ENCODE assay signal across 16 cellular contexts in the genomic region with DNA sequence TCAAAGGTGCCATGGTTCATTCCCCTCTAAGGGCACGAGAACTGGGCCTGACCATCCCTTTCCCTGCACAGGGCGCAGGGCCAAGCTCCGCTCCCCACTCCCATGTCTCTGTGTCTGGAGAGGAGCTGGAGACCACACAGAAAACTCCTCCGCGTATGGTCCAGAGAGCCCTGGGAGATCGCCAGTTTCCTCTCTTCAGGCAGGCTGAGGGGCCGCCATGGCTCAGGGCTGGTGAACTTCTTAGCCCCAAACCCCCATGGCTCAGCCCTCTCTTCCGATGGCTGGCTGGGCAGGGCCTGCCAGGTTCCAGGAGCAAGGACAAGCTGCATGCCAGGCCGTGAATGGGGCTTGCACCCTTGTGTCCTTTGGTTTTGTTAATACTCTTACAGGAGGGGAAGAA.
"Had no signal": no experiment of that assay in that cellular context is flagged by ENCODE, and none has a peak within 500 bp of the region (broad histone marks: within the 10 kb centered on the region; RNA-seq: fewer than 3 reads in every experiment).

No MANE protein-coding gene starts in this region.

- H3K27ac ChIP-seq: esophagus squamous epithelium, neural progenitor cell, ovary, tibial nerve, WERI-Rb-1 had no signal

- H3K4me3 ChIP-seq: esophagus squamous epithelium, neural progenitor cell, ovary, tibial nerve had no signal

- ATAC-seq: stimulated activated naive B cell treated with anti-CD40 and anti-IgM and Interleukin-4, amounts not matched to agents 10 μg/mL and 1 μg/mL and 100 μg/mL, for 72 hours; T-helper 17 cell had no signal

- DNase-seq: activated CD4-positive, alpha-beta T cell treated with anti-CD3 and anti-CD28 coated beads, Interleukin-2, amount 50 U/mL, for 48 hours; activated CD8-positive, alpha-beta memory T cell treated with anti-CD3 and anti-CD28 coated beads, Interleukin-2, amount 50 U/mL, for 4 hours; activated gamma-delta T cell treated with Interleukin-2 at 50 U/mL for 16 hours; amniotic stem cell; caudate nucleus; esophagus squamous epithelium; hypothalamus; naive B cell; ovary; stimulated activated CD4-positive, alpha-beta T cell treated with anti-CD3 and anti-CD28 coated beads, Interleukin-2, amount 100 ng/mL, for 48 hours; stimulated activated naive B cell treated with anti-CD40 and anti-IgM and Interleukin-4, amounts not matched to agents 10 μg/mL and 1 μg/mL and 100 μg/mL, for 72 hours; substantia nigra; T-helper 17 cell; WERI-Rb-1 had no signal

- H3K9ac ChIP-seq: neural progenitor cell had no signal

- H3K4me2 ChIP-seq: neural progenitor cell had no signal

- H3K36me3 ChIP-seq: esophagus squamous epithelium, neural progenitor cell, ovary, WERI-Rb-1 had no signal

- H3K4me1 ChIP-seq: esophagus squamous epithelium, neural progenitor cell, tibial nerve had no signal

- H3K27me3 ChIP-seq: esophagus squamous epithelium, neural progenitor cell, ovary, tibial nerve had no signal

- H3K9me3 ChIP-seq: ovary had no signal
